Comparison of ENCODE assay signal across 2 cellular contexts in genomic region chr17:76529224-76529642, GRCh38.
TF ChIP-seq lines count a peak whose summit lies in the region.

No MANE protein-coding gene starts in this region.

TF ChIP-seq in endothelial cell of umbilical vein, 7 proteins besides CTCF, POLR2A, EP300 and RAD21 (continued from another document):
- TF ChIP-seq JUN (IDR thresholded peaks at IDR 0.05; ENCODE audit: borderline replicate concordance, insufficient read depth, insufficient read length, low read depth), result no peak
- no peak for TF ChIP-seq FOS (IDR thresholded peaks at IDR 0.05; ENCODE audit: borderline replicate concordance, insufficient read depth, low read length)
- TF ChIP-seq GATA2 (IDR thresholded peaks at IDR 0.05; ENCODE audit: insufficient read depth, insufficient read length, low read depth, low read length), result no peak
- TF ChIP-seq POLR2AphosphoS5 (IDR thresholded peaks at IDR 0.05; ENCODE audit: insufficient read depth, low read depth, low read length), result no peak
- no peak for TF ChIP-seq MYC (IDR thresholded peaks at IDR 0.05; ENCODE audit: low read depth, low read length)

TF ChIP-seq in HEK293T, 16 proteins besides CTCF, POLR2A, EP300 and RAD21:
- TF ChIP-seq PKNOX1 (IDR thresholded peaks at IDR 0.05) (no peak), BHLHE40 (IDR thresholded peaks at IDR 0.05; ENCODE audit: borderline replicate concordance) (no peak), CTBP1 (IDR thresholded peaks at IDR 0.05; ENCODE audit: borderline replicate concordance) (no peak), FOXK2 (IDR thresholded peaks at IDR 0.05) (no peak), FOXM1 (IDR thresholded peaks at IDR 0.05; ENCODE audit: borderline replicate concordance) (no peak), ELF4 (IDR thresholded peaks at IDR 0.05) (no peak), ZNF384 (IDR thresholded peaks at IDR 0.05) (no peak), NFRKB (IDR thresholded peaks at IDR 0.05) (no peak), LEF1 (IDR thresholded peaks at IDR 0.05; ENCODE audit: borderline replicate concordance) (no peak)
